Comparison of ENCODE assay signal across 22 cellular contexts in genomic region chr12:111807232-111807631, GRCh38.
"Had no signal": no experiment of that assay in that cellular context is flagged by ENCODE, and none has a peak within 500 bp of the region (broad histone marks: within the 10 kb centered on the region; RNA-seq: fewer than 3 reads in every experiment).

No MANE protein-coding gene starts in this region.

- FAIRE-seq: islet of Langerhans had no signal

- H3K4me3 ChIP-seq: esophagus squamous epithelium, gastroesophageal sphincter, lung, testis had no signal

- H3K4me1 ChIP-seq: esophagus squamous epithelium, gastroesophageal sphincter, testis had no signal

- ATAC-seq: activated T-cell treated with anti-CD3 and anti-CD28 coated beads, Interleukin-2, amount 50 U/mL, for 4 hours; gastroesophageal sphincter; naive thymus-derived CD8-positive, alpha-beta T cell; stimulated activated effector memory CD8-positive, alpha-beta T cell treated with anti-CD3 and anti-CD28 coated beads, Interleukin-12 subunit alpha, Interleukin-12 subunit beta, amount 100 ng/mL, for 72 hours had no signal

- H3K9me3 Mint-ChIP-seq: activated T-cell treated with anti-CD3 and anti-CD28 coated beads, Interleukin-2, amount 50 U/mL, for 4 hours; activated T-helper 2 cell treated with anti-CD3 and anti-CD28 coated beads, Interferon-gamma antibody, Interleukin-2, Interleukin-4, amounts not matched to agents 10 μg/mL and 5 μg/mL and 100 μg/mL, durations not matched to agents 14 hours and 24 hours and 36 hours; endodermal cell; naive thymus-derived CD8-positive, alpha-beta T cell; stimulated activated effector memory CD8-positive, alpha-beta T cell treated with anti-CD3 and anti-CD28 coated beads, Interleukin-12 subunit alpha, Interleukin-12 subunit beta, amount 100 ng/mL, for 72 hours; type B pancreatic cell had no signal

- H3K4me3 Mint-ChIP-seq: activated T-cell treated with anti-CD3 and anti-CD28 coated beads, Interleukin-2, amount 50 U/mL, for 4 hours; endodermal cell; naive thymus-derived CD8-positive, alpha-beta T cell; stimulated activated effector memory CD8-positive, alpha-beta T cell treated with anti-CD3 and anti-CD28 coated beads, Interleukin-12 subunit alpha, Interleukin-12 subunit beta, amount 100 ng/mL, for 72 hours; type B pancreatic cell had no signal

- H3K27me3 Mint-ChIP-seq: naive thymus-derived CD8-positive, alpha-beta T cell; progenitor cell of endocrine pancreas; type B pancreatic cell had no signal

- H3K27ac ChIP-seq: esophagus squamous epithelium, testis had no signal

- H3K4me1 Mint-ChIP-seq: endodermal cell; stimulated activated effector memory CD8-positive, alpha-beta T cell treated with anti-CD3 and anti-CD28 coated beads, Interleukin-12 subunit alpha, Interleukin-12 subunit beta, amount 100 ng/mL, for 72 hours had no signal

- H3K27ac Mint-ChIP-seq: activated T-helper 2 cell treated with anti-CD3 and anti-CD28 coated beads, Interferon-gamma antibody, Interleukin-2, Interleukin-4, amounts not matched to agents 10 μg/mL and 5 μg/mL and 100 μg/mL, durations not matched to agents 14 hours and 24 hours and 36 hours; endodermal cell; naive thymus-derived CD8-positive, alpha-beta T cell; progenitor cell of endocrine pancreas; stimulated activated effector memory CD8-positive, alpha-beta T cell treated with anti-CD3 and anti-CD28 coated beads, Interleukin-12 subunit alpha, Interleukin-12 subunit beta, amount 100 ng/mL, for 72 hours; type B pancreatic cell had no signal

- H3K27me3 ChIP-seq: esophagus squamous epithelium, gastroesophageal sphincter, testis had no signal

- DNase-seq: activated CD4-positive, alpha-beta T cell treated with anti-CD3 and anti-CD28 coated beads for 4 hours; activated CD4-positive, alpha-beta T cell treated with anti-CD3 and anti-CD28 coated beads, Interleukin-2, amount 50 U/mL, for 48 hours; activated CD4-positive, CD25-positive, alpha-beta regulatory T cell; activated CD8-positive, alpha-beta memory T cell treated with anti-CD3 and anti-CD28 coated beads, Interleukin-2, amount 50 U/mL, for 48 hours; activated naive CD4-positive, alpha-beta T cell; activated T-cell treated with anti-CD3 and anti-CD28 coated beads, Interleukin-2, amount 50 U/mL, for 4 hours; cerebellar nuclear complex; cortex of kidney; endodermal cell; esophagus squamous epithelium; head of caudate nucleus; retina; stimulated activated CD4-positive, alpha-beta T cell treated with anti-CD3 and anti-CD28 coated beads, Interleukin-1b, Interleukin-23, amount 100 ng/mL, for 48 hours; testis had no signal

- H3K36me3 Mint-ChIP-seq: naive thymus-derived CD8-positive, alpha-beta T cell; stimulated activated effector memory CD8-positive, alpha-beta T cell treated with anti-CD3 and anti-CD28 coated beads, Interleukin-12 subunit alpha, Interleukin-12 subunit beta, amount 100 ng/mL, for 72 hours had no signal

- H3K9me3 ChIP-seq: esophagus squamous epithelium, gastroesophageal sphincter, testis had no signal
